Comparison of ENCODE assay signal across 1 cellular context in the genomic region with DNA sequence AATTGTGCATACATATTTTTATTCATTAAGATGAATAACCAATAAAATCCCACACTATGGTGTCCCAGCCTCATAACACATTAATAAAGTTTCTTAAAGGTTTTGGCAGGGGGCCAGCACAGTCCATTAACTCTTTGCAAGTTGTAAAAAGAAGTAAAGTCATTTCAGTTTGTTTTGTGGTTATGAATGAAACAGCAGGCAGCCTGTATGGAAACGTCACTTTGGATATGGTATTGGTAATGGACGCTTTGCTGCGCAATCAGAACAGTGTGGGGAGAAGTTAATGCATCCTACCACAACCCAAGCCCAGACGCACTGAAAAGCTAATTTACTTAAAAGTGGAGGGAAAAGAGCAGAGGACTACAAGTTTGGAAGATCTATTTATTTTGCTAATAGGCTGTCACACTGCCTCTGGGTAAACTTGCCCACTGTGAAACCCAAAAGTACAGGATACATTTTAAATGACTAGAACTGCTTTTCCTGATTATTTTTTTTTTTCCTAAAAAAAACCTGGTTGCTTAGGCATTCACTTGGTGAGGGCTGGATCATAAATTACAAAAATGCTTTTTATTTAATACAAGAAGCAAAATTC.
TF ChIP-seq lines count a peak whose summit lies in the region.

No MANE protein-coding gene starts in this region.

TF ChIP-seq in HEK293, 187 proteins besides CTCF, POLR2A, EP300 and RAD21 (continued from another document and continues in another):
- TF ChIP-seq, protein P1, sequence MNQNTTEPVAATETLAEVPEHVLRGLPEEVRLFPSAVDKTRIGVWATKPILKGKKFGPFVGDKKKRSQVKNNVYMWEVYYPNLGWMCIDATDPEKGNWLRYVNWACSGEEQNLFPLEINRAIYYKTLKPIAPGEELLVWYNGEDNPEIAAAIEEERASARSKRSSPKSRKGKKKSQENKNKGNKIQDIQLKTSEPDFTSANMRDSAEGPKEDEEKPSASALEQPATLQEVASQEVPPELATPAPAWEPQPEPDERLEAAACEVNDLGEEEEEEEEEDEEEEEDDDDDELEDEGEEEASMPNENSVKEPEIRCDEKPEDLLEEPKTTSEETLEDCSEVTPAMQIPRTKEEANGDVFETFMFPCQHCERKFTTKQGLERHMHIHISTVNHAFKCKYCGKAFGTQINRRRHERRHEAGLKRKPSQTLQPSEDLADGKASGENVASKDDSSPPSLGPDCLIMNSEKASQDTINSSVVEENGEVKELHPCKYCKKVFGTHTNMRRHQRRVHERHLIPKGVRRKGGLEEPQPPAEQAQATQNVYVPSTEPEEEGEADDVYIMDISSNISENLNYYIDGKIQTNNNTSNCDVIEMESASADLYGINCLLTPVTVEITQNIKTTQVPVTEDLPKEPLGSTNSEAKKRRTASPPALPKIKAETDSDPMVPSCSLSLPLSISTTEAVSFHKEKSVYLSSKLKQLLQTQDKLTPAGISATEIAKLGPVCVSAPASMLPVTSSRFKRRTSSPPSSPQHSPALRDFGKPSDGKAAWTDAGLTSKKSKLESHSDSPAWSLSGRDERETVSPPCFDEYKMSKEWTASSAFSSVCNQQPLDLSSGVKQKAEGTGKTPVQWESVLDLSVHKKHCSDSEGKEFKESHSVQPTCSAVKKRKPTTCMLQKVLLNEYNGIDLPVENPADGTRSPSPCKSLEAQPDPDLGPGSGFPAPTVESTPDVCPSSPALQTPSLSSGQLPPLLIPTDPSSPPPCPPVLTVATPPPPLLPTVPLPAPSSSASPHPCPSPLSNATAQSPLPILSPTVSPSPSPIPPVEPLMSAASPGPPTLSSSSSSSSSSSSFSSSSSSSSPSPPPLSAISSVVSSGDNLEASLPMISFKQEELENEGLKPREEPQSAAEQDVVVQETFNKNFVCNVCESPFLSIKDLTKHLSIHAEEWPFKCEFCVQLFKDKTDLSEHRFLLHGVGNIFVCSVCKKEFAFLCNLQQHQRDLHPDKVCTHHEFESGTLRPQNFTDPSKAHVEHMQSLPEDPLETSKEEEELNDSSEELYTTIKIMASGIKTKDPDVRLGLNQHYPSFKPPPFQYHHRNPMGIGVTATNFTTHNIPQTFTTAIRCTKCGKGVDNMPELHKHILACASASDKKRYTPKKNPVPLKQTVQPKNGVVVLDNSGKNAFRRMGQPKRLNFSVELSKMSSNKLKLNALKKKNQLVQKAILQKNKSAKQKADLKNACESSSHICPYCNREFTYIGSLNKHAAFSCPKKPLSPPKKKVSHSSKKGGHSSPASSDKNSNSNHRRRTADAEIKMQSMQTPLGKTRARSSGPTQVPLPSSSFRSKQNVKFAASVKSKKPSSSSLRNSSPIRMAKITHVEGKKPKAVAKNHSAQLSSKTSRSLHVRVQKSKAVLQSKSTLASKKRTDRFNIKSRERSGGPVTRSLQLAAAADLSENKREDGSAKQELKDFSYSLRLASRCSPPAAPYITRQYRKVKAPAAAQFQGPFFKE (tag by site-specific recombination; IDR thresholded peaks at IDR 0.05; ENCODE audit: borderline replicate concordance), result no peak
- no peak for TF ChIP-seq ZNF157 (tag by site-specific recombination; IDR thresholded peaks at IDR 0.05)
- TF ChIP-seq ZNF48 (tag by site-specific recombination; IDR thresholded peaks at IDR 0.05), result no peak
- TF ChIP-seq KLF16 (tag by site-specific recombination; IDR thresholded peaks at IDR 0.05), result no peak
- peak; percentile 70 for TF ChIP-seq ZNF660 (tag by site-specific recombination; IDR thresholded peaks at IDR 0.05)
- TF ChIP-seq, protein P2, sequence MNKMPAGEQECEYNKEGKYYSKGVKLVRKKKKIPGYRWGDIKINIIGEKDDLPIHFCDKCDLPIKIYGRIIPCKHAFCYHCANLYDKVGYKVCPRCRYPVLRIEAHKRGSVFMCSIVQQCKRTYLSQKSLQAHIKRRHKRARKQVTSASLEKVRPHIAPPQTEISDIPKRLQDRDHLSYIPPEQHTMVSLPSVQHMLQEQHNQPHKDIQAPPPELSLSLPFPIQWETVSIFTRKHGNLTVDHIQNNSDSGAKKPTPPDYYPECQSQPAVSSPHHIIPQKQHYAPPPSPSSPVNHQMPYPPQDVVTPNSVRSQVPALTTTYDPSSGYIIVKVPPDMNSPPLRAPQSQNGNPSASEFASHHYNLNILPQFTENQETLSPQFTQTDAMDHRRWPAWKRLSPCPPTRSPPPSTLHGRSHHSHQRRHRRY (tag by site-specific recombination; IDR thresholded peaks at IDR 0.05), result 0 out of 2 replicates have a peak, but pooled peaks have one; percentile 21
- TF ChIP-seq ZNF350 (tag by site-specific recombination; IDR thresholded peaks at IDR 0.05), result peak; percentile 75; the same call in 1 of the 2 replicates
- TF ChIP-seq ZNF510 (tag by site-specific recombination; IDR thresholded peaks at IDR 0.05; ENCODE audit: insufficient replicate concordance), result peak; percentile 34
- peak; percentile 91 for TF ChIP-seq OSR2 (tag by site-specific recombination; IDR thresholded peaks at IDR 0.05)
- TF ChIP-seq ZFP69B (tag by site-specific recombination; IDR thresholded peaks at IDR 0.05), result no peak
- TF ChIP-seq SP3 (tag by site-specific recombination; IDR thresholded peaks at IDR 0.05), result no peak
- no peak for TF ChIP-seq PRDM1 (tag by site-specific recombination; IDR thresholded peaks at IDR 0.05)
- TF ChIP-seq GLIS2 (tag by site-specific recombination; IDR thresholded peaks at IDR 0.05), result no peak
- peak; percentile 73 for TF ChIP-seq ZNF24 (tag by site-specific recombination; IDR thresholded peaks at IDR 0.05)
- peak; percentile 79; the same call in 1 of the 2 replicates for TF ChIP-seq BCL11B (tag by site-specific recombination; IDR thresholded peaks at IDR 0.05; ENCODE audit: low read depth)
- no peak for TF ChIP-seq ZNF658 (tag by site-specific recombination; IDR thresholded peaks at IDR 0.05)
- TF ChIP-seq ZNF223 (tag by site-specific recombination; IDR thresholded peaks at IDR 0.05), result no peak
- TF ChIP-seq ZNF341 (tag by site-specific recombination; IDR thresholded peaks at IDR 0.05; ENCODE audit: low read depth), result peak; percentile 41; the same call in 1 of the 2 replicates
- 0 out of 2 replicates have a peak, but pooled peaks have one; percentile 30 for TF ChIP-seq ZNF610 (tag by site-specific recombination; IDR thresholded peaks at IDR 0.05; ENCODE audit: borderline replicate concordance)
- no peak for TF ChIP-seq ZNF404 (tag by site-specific recombination; IDR thresholded peaks at IDR 0.05)
- TF ChIP-seq ZNF132 (tag by site-specific recombination; IDR thresholded peaks at IDR 0.05; ENCODE audit: borderline replicate concordance), result 0 out of 2 replicates have a peak, but pooled peaks have one; percentile 63
- no peak for TF ChIP-seq ZNF544 (tag by site-specific recombination; IDR thresholded peaks at IDR 0.05)
- no peak for TF ChIP-seq GLI4 (tag by site-specific recombination; IDR thresholded peaks at IDR 0.05)
- no peak for TF ChIP-seq ZNF174 (tag by site-specific recombination; IDR thresholded peaks at IDR 0.05)
- TF ChIP-seq ZNF501 (tag by site-specific recombination; IDR thresholded peaks at IDR 0.05), result no peak
- TF ChIP-seq, protein P3, sequence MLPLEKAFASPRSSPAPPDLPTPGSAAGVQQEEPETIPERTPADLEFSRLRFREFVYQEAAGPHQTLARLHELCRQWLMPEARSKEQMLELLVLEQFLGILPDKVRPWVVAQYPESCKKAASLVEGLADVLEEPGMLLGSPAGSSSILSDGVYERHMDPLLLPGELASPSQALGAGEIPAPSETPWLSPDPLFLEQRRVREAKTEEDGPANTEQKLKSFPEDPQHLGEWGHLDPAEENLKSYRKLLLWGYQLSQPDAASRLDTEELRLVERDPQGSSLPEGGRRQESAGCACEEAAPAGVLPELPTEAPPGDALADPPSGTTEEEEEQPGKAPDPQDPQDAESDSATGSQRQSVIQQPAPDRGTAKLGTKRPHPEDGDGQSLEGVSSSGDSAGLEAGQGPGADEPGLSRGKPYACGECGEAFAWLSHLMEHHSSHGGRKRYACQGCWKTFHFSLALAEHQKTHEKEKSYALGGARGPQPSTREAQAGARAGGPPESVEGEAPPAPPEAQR (tag by site-specific recombination; IDR thresholded peaks at IDR 0.05), result no peak
- TF ChIP-seq, protein P4, sequence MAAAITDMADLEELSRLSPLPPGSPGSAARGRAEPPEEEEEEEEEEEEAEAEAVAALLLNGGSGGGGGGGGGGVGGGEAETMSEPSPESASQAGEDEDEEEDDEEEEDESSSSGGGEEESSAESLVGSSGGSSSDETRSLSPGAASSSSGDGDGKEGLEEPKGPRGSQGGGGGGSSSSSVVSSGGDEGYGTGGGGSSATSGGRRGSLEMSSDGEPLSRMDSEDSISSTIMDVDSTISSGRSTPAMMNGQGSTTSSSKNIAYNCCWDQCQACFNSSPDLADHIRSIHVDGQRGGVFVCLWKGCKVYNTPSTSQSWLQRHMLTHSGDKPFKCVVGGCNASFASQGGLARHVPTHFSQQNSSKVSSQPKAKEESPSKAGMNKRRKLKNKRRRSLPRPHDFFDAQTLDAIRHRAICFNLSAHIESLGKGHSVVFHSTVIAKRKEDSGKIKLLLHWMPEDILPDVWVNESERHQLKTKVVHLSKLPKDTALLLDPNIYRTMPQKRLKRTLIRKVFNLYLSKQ (tag by site-specific recombination; IDR thresholded peaks at IDR 0.05; ENCODE audit: borderline replicate concordance), result no peak
- peak; percentile 41; the same call in 1 of the 2 replicates for TF ChIP-seq ZBTB8A (tag by site-specific recombination; IDR thresholded peaks at IDR 0.05)
- TF ChIP-seq ZNF555 (tag by site-specific recombination; conservative IDR thresholded peaks at IDR 0.05), result no peak
- no peak for TF ChIP-seq ZNF121 (tag by site-specific recombination; IDR thresholded peaks at IDR 0.05)
- TF ChIP-seq ZNF324 (tag by site-specific recombination; IDR thresholded peaks at IDR 0.05), result no peak
- TF ChIP-seq ZNF626 (tag by site-specific recombination; IDR thresholded peaks at IDR 0.05), result 0 out of 2 replicates have a peak, but pooled peaks have one; percentile 44
- TF ChIP-seq ZNF792 (tag by site-specific recombination; IDR thresholded peaks at IDR 0.05), result no peak
- TF ChIP-seq ZNF677 (tag by site-specific recombination; IDR thresholded peaks at IDR 0.05), result no peak
- TF ChIP-seq PBX3 (CRISPR knock-in tag; IDR thresholded peaks at IDR 0.05), result no peak
- TF ChIP-seq ZNF416 (tag by site-specific recombination; IDR thresholded peaks at IDR 0.05), result no peak
- TF ChIP-seq TCF7L2 (IDR thresholded peaks at IDR 0.05; ENCODE audit: borderline replicate concordance, low read depth, low read length), result 0 out of 2 replicates have a peak, but pooled peaks have one; percentile 36
- no peak for TF ChIP-seq ZBTB1 (tag by site-specific recombination; IDR thresholded peaks at IDR 0.05)
- TF ChIP-seq REPIN1 (tag by site-specific recombination; IDR thresholded peaks at IDR 0.05; ENCODE audit: low read depth), result no peak
- peak; percentile 66; the same call in 1 of the 2 replicates for TF ChIP-seq ZBTB21 (tag by site-specific recombination; IDR thresholded peaks at IDR 0.05)
- TF ChIP-seq YY1 (tag by site-specific recombination; IDR thresholded peaks at IDR 0.05), result no peak
- TF ChIP-seq TRIM28 (IDR thresholded peaks at IDR 0.05; ENCODE audit: borderline replicate concordance, low read length), result peak; percentile 72; the same call in 1 of the 2 replicates
- TF ChIP-seq ZNF664 (tag by site-specific recombination; IDR thresholded peaks at IDR 0.05), result no peak
- TF ChIP-seq, protein P5, sequence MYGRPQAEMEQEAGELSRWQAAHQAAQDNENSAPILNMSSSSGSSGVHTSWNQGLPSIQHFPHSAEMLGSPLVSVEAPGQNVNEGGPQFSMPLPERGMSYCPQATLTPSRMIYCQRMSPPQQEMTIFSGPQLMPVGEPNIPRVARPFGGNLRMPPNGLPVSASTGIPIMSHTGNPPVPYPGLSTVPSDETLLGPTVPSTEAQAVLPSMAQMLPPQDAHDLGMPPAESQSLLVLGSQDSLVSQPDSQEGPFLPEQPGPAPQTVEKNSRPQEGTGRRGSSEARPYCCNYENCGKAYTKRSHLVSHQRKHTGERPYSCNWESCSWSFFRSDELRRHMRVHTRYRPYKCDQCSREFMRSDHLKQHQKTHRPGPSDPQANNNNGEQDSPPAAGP (tag by site-specific recombination; IDR thresholded peaks at IDR 0.05), result no peak
- TF ChIP-seq ZNF433 (tag by site-specific recombination; IDR thresholded peaks at IDR 0.05; ENCODE audit: low read depth), result no peak
- TF ChIP-seq, protein P6, sequence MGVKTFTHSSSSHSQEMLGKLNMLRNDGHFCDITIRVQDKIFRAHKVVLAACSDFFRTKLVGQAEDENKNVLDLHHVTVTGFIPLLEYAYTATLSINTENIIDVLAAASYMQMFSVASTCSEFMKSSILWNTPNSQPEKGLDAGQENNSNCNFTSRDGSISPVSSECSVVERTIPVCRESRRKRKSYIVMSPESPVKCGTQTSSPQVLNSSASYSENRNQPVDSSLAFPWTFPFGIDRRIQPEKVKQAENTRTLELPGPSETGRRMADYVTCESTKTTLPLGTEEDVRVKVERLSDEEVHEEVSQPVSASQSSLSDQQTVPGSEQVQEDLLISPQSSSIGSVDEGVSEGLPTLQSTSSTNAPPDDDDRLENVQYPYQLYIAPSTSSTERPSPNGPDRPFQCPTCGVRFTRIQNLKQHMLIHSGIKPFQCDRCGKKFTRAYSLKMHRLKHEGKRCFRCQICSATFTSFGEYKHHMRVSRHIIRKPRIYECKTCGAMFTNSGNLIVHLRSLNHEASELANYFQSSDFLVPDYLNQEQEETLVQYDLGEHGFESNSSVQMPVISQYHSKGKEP (tag by site-specific recombination; IDR thresholded peaks at IDR 0.05), result peak; percentile 92
- no peak for TF ChIP-seq ZNF548 (tag by site-specific recombination; IDR thresholded peaks at IDR 0.05)
- TF ChIP-seq ZNF768 (tag by site-specific recombination; IDR thresholded peaks at IDR 0.05), result no peak
- TF ChIP-seq, protein P7, sequence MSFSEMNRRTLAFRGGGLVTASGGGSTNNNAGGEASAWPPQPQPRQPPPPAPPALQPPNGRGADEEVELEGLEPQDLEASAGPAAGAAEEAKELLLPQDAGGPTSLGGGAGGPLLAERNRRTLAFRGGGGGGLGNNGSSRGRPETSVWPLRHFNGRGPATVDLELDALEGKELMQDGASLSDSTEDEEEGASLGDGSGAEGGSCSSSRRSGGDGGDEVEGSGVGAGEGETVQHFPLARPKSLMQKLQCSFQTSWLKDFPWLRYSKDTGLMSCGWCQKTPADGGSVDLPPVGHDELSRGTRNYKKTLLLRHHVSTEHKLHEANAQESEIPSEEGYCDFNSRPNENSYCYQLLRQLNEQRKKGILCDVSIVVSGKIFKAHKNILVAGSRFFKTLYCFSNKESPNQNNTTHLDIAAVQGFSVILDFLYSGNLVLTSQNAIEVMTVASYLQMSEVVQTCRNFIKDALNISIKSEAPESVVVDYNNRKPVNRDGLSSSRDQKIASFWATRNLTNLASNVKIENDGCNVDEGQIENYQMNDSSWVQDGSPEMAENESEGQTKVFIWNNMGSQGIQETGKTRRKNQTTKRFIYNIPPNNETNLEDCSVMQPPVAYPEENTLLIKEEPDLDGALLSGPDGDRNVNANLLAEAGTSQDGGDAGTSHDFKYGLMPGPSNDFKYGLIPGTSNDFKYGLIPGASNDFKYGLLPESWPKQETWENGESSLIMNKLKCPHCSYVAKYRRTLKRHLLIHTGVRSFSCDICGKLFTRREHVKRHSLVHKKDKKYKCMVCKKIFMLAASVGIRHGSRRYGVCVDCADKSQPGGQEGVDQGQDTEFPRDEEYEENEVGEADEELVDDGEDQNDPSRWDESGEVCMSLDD (tag by site-specific recombination; IDR thresholded peaks at IDR 0.05), result no peak
- peak; percentile 72 for TF ChIP-seq ZNF37A (tag by site-specific recombination; IDR thresholded peaks at IDR 0.05)
